Comparison of ENCODE assay signal across 8 cellular contexts in genomic region chr7:23347682-23348180, GRCh38. TPM values are rescaled to one million over a fixed set of nuclear protein-coding genes. Genes with fewer than 3 reads are reported as not detected.
DNase-seq lines count a peak whose midpoint lies in the region; ATAC-seq and TF ChIP-seq lines count a peak whose summit lies in the region.

No MANE protein-coding gene starts in this region.

- H3K27me3 Mint-ChIP-seq in activated CD4-positive, alpha-beta T cell treated with anti-CD3 and anti-CD28 coated beads, Interleukin-2, amount 10 ng/mL, durations not matched to agents 24 days and 14 days: peaks cover 20% of the 10 kb centered on the region
- no peaks in the 10 kb centered on the region for H3K27me3 Mint-ChIP-seq in stimulated activated naive CD8-positive, alpha-beta T cell treated with anti-CD3 and anti-CD28 coated beads, Interleukin-15, Interleukin-2, amounts not matched to agents 100 ng/mL and 50 ng/mL, for 24 hours

- peak overlapping the region; percentile 56 for H3K4me3 Mint-ChIP-seq in activated CD4-positive, alpha-beta T cell treated with anti-CD3 and anti-CD28 coated beads, Interleukin-2, amount 10 ng/mL, durations not matched to agents 24 days and 14 days
- peak overlapping the region; percentile 18 for H3K4me3 Mint-ChIP-seq in stimulated activated naive CD8-positive, alpha-beta T cell treated with anti-CD3 and anti-CD28 coated beads, Interleukin-15, Interleukin-2, amounts not matched to agents 100 ng/mL and 50 ng/mL, for 24 hours

- no peak for TF ChIP-seq POLR2A in spleen (IDR thresholded peaks at IDR 0.05)

- 47 to 68% (median 58%) methylated on average over 8 of the region's 8 CpGs for WGBS in spleen, 5 donors

- H3K36me3 Mint-ChIP-seq in activated CD4-positive, alpha-beta T cell treated with anti-CD3 and anti-CD28 coated beads, Interleukin-2, amount 10 ng/mL, durations not matched to agents 24 days and 14 days (ENCODE audit: low read depth): peaks cover 2% of the 10 kb centered on the region
- no peaks in the 10 kb centered on the region for H3K36me3 Mint-ChIP-seq in stimulated activated naive CD8-positive, alpha-beta T cell treated with anti-CD3 and anti-CD28 coated beads, Interleukin-15, Interleukin-2, amounts not matched to agents 100 ng/mL and 50 ng/mL, for 24 hours (ENCODE audit: low read depth)

- ATAC-seq in GM21381 (IDR thresholded peaks at IDR 0.05; ENCODE audit: unreplicated experiment): no peak

- peak overlapping the region; percentile 64 for H3K27ac Mint-ChIP-seq in activated CD4-positive, alpha-beta T cell treated with anti-CD3 and anti-CD28 coated beads, Interleukin-2, amount 10 ng/mL, durations not matched to agents 24 days and 14 days
- H3K27ac Mint-ChIP-seq in stimulated activated naive CD8-positive, alpha-beta T cell treated with anti-CD3 and anti-CD28 coated beads, Interleukin-15, Interleukin-2, amounts not matched to agents 100 ng/mL and 50 ng/mL, for 24 hours: no peak overlapping the region

- H3K36me3 ChIP-seq in spleen: no peaks in the 10 kb centered on the region

- peak; percentile 59 for DNase-seq in activated CD4-positive, alpha-beta T cell treated with anti-CD3 and anti-CD28 coated beads, Interleukin-2, amount 10 ng/mL, durations not matched to agents 24 days and 14 days
- DNase-seq in activated CD4-positive, alpha-beta T cell treated with anti-CD3 and anti-CD28 coated beads, Interleukin-2, amount 50 U/mL, for 4 hours: no peak
- DNase-seq in epithelial cell of prostate (ENCODE audit: low read depth, low spot score) (peak; percentile 33), spleen (no peak), HuH-7.5 (ENCODE audit: low spot score) (no peak)

- H3K4me3 ChIP-seq in spleen: no peak overlapping the region

- H3K27me3 ChIP-seq in spleen (replicated peaks in 1 of 7): no peaks in the 10 kb centered on the region

- peaks cover 28% of the 10 kb centered on the region for H3K4me1 Mint-ChIP-seq in activated CD4-positive, alpha-beta T cell treated with anti-CD3 and anti-CD28 coated beads, Interleukin-2, amount 10 ng/mL, durations not matched to agents 24 days and 14 days
- peaks cover 44% of the 10 kb centered on the region for H3K4me1 Mint-ChIP-seq in stimulated activated naive CD8-positive, alpha-beta T cell treated with anti-CD3 and anti-CD28 coated beads, Interleukin-15, Interleukin-2, amounts not matched to agents 100 ng/mL and 50 ng/mL, for 24 hours (ENCODE audit: low read depth)

- no peaks in the 10 kb centered on the region for H3K9me3 ChIP-seq in spleen

- no peaks in the 10 kb centered on the region for H3K9me3 Mint-ChIP-seq in activated CD4-positive, alpha-beta T cell treated with anti-CD3 and anti-CD28 coated beads, Interleukin-2, amount 10 ng/mL, durations not matched to agents 24 days and 14 days
- H3K9me3 Mint-ChIP-seq in stimulated activated naive CD8-positive, alpha-beta T cell treated with anti-CD3 and anti-CD28 coated beads, Interleukin-15, Interleukin-2, amounts not matched to agents 100 ng/mL and 50 ng/mL, for 24 hours: no peaks in the 10 kb centered on the region

- intact Hi-C loops in activated CD4-positive, alpha-beta T cell treated with anti-CD3 and anti-CD28 coated beads, Interleukin-2, amount 10 ng/mL, durations not matched to agents 24 days and 14 days (cut with micrococcal nuclease): loop anchor here (1.0 to 2.0 kb wide), 3 partner anchors 9 to 71 kb away; no protein-coding TSS in a partner anchor
- intact Hi-C loops in spleen (cut with DNase I; ENCODE audit: low total_unique reads): no loop called here

- TF ChIP-seq CTCF in spleen (IDR thresholded peaks at IDR 0.05 in 8 of 11, conservative IDR thresholded peaks at IDR 0.05 in 3 of 11): no peak

- H3K27ac ChIP-seq in epithelial cell of prostate (peak overlapping the region; percentile 39), spleen (peak overlapping the region in 3 of 8 donors; percentile 6 to 36 (median 19))

- peaks cover 0 to 29% (median 15%) of the 10 kb centered on the region in 6 donors for H3K4me1 ChIP-seq in spleen

TF ChIP-seq in PFSK-1, 5 proteins besides CTCF, POLR2A, EP300 and RAD21:
- no peak for TF ChIP-seq FOXP2 (optimal IDR thresholded peaks at IDR 0.05; ENCODE audit: borderline replicate concordance, extremely low read depth, extremely low read length, insufficient read depth)
- peak; percentile 21; the same call in 1 of the 2 replicates for TF ChIP-seq TAF1 (IDR thresholded peaks at IDR 0.05; ENCODE audit: borderline replicate concordance, insufficient read depth, low read length)
- TF ChIP-seq POLR2AphosphoS5 (IDR thresholded peaks at IDR 0.05; ENCODE audit: low read depth, low read length): no peak
- TF ChIP-seq, protein P1, sequence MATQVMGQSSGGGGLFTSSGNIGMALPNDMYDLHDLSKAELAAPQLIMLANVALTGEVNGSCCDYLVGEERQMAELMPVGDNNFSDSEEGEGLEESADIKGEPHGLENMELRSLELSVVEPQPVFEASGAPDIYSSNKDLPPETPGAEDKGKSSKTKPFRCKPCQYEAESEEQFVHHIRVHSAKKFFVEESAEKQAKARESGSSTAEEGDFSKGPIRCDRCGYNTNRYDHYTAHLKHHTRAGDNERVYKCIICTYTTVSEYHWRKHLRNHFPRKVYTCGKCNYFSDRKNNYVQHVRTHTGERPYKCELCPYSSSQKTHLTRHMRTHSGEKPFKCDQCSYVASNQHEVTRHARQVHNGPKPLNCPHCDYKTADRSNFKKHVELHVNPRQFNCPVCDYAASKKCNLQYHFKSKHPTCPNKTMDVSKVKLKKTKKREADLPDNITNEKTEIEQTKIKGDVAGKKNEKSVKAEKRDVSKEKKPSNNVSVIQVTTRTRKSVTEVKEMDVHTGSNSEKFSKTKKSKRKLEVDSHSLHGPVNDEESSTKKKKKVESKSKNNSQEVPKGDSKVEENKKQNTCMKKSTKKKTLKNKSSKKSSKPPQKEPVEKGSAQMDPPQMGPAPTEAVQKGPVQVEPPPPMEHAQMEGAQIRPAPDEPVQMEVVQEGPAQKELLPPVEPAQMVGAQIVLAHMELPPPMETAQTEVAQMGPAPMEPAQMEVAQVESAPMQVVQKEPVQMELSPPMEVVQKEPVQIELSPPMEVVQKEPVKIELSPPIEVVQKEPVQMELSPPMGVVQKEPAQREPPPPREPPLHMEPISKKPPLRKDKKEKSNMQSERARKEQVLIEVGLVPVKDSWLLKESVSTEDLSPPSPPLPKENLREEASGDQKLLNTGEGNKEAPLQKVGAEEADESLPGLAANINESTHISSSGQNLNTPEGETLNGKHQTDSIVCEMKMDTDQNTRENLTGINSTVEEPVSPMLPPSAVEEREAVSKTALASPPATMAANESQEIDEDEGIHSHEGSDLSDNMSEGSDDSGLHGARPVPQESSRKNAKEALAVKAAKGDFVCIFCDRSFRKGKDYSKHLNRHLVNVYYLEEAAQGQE (IDR thresholded peaks at IDR 0.05; ENCODE audit: insufficient read depth in 1 of 2, low read depth in 2 of 2, low read length in 2 of 2): no peak
- peak; percentile 73; the same call in 1 of the 2 replicates for TF ChIP-seq SIN3A (IDR thresholded peaks at IDR 0.05; ENCODE audit: borderline replicate concordance, insufficient read depth, low read length)

RNA-seq across cellular contexts. Expression of gene MALSU1, which starts 48.6 kb away (rescaled TPM):
- total RNA-seq in activated CD4-positive, alpha-beta T cell treated with anti-CD3 and anti-CD28 coated beads, Interleukin-2, amount 10 ng/mL, durations not matched to agents 24 days and 14 days: 92.8 and 98.8 TPM in 2 replicates
- polyA plus RNA-seq in PFSK-1 (2012; ENCODE audit: insufficient read length, low read depth): 68.5 TPM
- total RNA-seq in spleen: 10 to 100 TPM; 26.5 to 49.8 (median 36.2) TPM
- 10 to 100 TPM; 18.3 to 34.2 (median 28.3) TPM for polyA plus RNA-seq in spleen

Comparison
In these comparisons a context has a peak if more than half of its experiments do, and no peak if none do; other contexts are left out.
1. DNase-seq: peak in activated CD4-positive, alpha-beta T cell treated with anti-CD3 and anti-CD28 coated beads, Interleukin-2, amount 10 ng/mL, durations not matched to agents 24 days and 14 days (single experiment) and epithelial cell of prostate (single experiment); none in activated CD4-positive, alpha-beta T cell treated with anti-CD3 and anti-CD28 coated beads, Interleukin-2, amount 50 U/mL, for 4 hours (0 of 2), spleen (single experiment) and HuH-7.5 (single experiment).